14 cellular contexts compared by ENCODE assay signal in genomic region chr19:7981661-7982060, GRCh38. TPM values are rescaled to one million over a fixed set of nuclear protein-coding genes. Genes with fewer than 3 reads are reported as not detected.
A peak's percentile ranks its signal among the peaks of the same experiment; 100 is the strongest.
DNase-seq lines count a peak whose midpoint lies in the region; ATAC-seq, FAIRE-seq and TF ChIP-seq lines count a peak whose summit lies in the region.
"Had no signal": no experiment of that assay in that cellular context is flagged by ENCODE, and none has a peak within 500 bp of the region (broad histone marks: within the 10 kb centered on the region; RNA-seq: fewer than 3 reads in every experiment).

No MANE protein-coding gene starts in this region.

- DNase-seq in RWPE1 (ENCODE audit: low spot score) (no peak), H1 (ENCODE audit: low read depth in 1 of 2, low spot score in 2 of 2) (no peak), HepG2 (ENCODE audit: low spot score) (no peak), spleen (peak; percentile 46), cerebellar cortex (ENCODE audit: low spot score) (no peak), SIG-M5 (lab: John Stamatoyannopoulos, UW) (no peak), colonic mucosa (no peak)
- DNase-seq: GDM1, KBM-7, NCI-H1436 treated with DMSO at 0.1 percent for 48 hours, NCI-H2081 had no signal

- no peak overlapping the region for H3K4ac ChIP-seq in H1 (replicated peaks; ENCODE audit: insufficient read length, low read depth, low read length)

- H3K18ac ChIP-seq in H1 (ENCODE audit: extremely low read depth, low read length), result no peak overlapping the region

- no peak for TF ChIP-seq POLR2A in H1 (IDR thresholded peaks at IDR 0.05; ENCODE audit: control extremely low read depth in 1 of 2, low read depth in 2 of 2, low read length in 2 of 2)
- no peak for TF ChIP-seq POLR2A in HepG2 (IDR thresholded peaks at IDR 0.05; ENCODE audit: insufficient read depth in 1 of 2, low read depth in 2 of 2, low read length in 2 of 2)
- TF ChIP-seq POLR2A in spleen (IDR thresholded peaks at IDR 0.05), result no peak

- H3K4me2 ChIP-seq in H1 (ENCODE audit: insufficient read depth in 1 of 2, low read depth in 2 of 2, low read length in 2 of 2), result no peak overlapping the region
- no peak overlapping the region for H3K4me2 ChIP-seq in HepG2 (ENCODE audit: low read depth, low read length)
- H3K4me2 ChIP-seq: GM23338 had no signal

- BruUV-seq in HepG2 (replicated peaks; lab: Mats Ljungman, UMichigan), result no TSS peak

- CTCF ChIA-PET in RWPE1 (lab: Yijun Ruan, JAX), result no interaction called here
- CTCF ChIA-PET in H1 (lab: Charles Lee; ENCODE audit: partially characterized antibody), result interaction anchor here (0.7 to 1.0 kb wide), 2 partner anchors 14 to 21 kb away, joined by 3 read pairs; no protein-coding TSS in a partner anchor
- CTCF ChIA-PET in HepG2 (lab: Yijun Ruan, JAX; ENCODE audit: low intra/inter-chr PET ratio, low total read pairs), result no interaction called here

- no peak overlapping the region for H2BK5ac ChIP-seq in H1 (ENCODE audit: low read depth, low read length)

- no peak overlapping the region for H2BK15ac ChIP-seq in H1 (ENCODE audit: low read length)

- POLR2A ChIA-PET in RWPE1 (lab: Yijun Ruan, JAX; ENCODE audit: low non-redundant PET), result no interaction called here
- POLR2A ChIA-PET in H1 (lab: Charles Lee; ENCODE audit: partially characterized antibody), result interaction anchor here (0.6 to 0.7 kb wide), 2 partner anchors 11 to 284 kb away, joined by 3 read pairs; no protein-coding TSS in a partner anchor
- POLR2A ChIA-PET in HepG2 (lab: Yijun Ruan, JAX), result no interaction called here

- H3K79me2 ChIP-seq in H1 (ENCODE audit: control insufficient read depth in 1 of 2, insufficient read depth in 2 of 2, low read length in 2 of 2) (peaks cover 0 to 34% of the 10 kb centered on the region in 2 experiments; a peak in 2 of 4 replicates), HepG2 (ENCODE audit: insufficient read depth, low read length) (peaks cover 4% of the 10 kb centered on the region)

- TF ChIP-seq CTCF in RWPE1 (conservative IDR thresholded peaks at IDR 0.05; ENCODE audit: low read depth) (no peak), H1 (IDR thresholded peaks at IDR 0.05; ENCODE audit: control extremely low read depth in 1 of 3, insufficient read depth in 1 of 3, low read depth in 1 of 3, low read length in 3 of 3) (no peak), HepG2 (CRISPR knock-in tag; IDR thresholded peaks at IDR 0.05) (no peak), spleen (IDR thresholded peaks at IDR 0.05 in 8 of 11, conservative IDR thresholded peaks at IDR 0.05 in 3 of 11) (no peak), colonic mucosa (IDR thresholded peaks at IDR 0.05) (no peak)

- H3K9ac ChIP-seq in H1 (replicated peaks in 1 of 4; ENCODE audit: extremely low read depth in 1 of 4, low read depth in 3 of 4, low read length in 3 of 4), result no peak overlapping the region
- H3K9ac ChIP-seq in HepG2 (ENCODE audit: insufficient read depth, low read depth, low read length), result no peak overlapping the region
- H3K9ac ChIP-seq in colonic mucosa (ENCODE audit: low read depth in 2 of 2, low read length in 2 of 2), result no peak overlapping the region

- FAIRE-seq in H1 (lab: Jason Lieb, UNC) (no peak), HepG2 (lab: Jason Lieb, UNC) (no peak)
- FAIRE-seq: GM12891, GM18507 had no signal

- H4K5ac ChIP-seq in H1 (ENCODE audit: insufficient read length, low read depth, low read length), result no peak overlapping the region

- H4K20me1 ChIP-seq in H1 (replicated peaks in 1 of 2; ENCODE audit: control insufficient read depth in 1 of 2, insufficient read depth in 2 of 2, low read length in 2 of 2), result peaks cover 41 to 61% of the 10 kb centered on the region in 2 experiments
- peaks cover 8% of the 10 kb centered on the region; the same call in 1 of the 2 replicates for H4K20me1 ChIP-seq in HepG2 (ENCODE audit: insufficient read depth, low read length)

- TF ChIP-seq RAD21 in H1 (IDR thresholded peaks at IDR 0.05 in 1 of 2, conservative IDR thresholded peaks at IDR 0.05 in 1 of 2; ENCODE audit: low read depth in 2 of 2, low read length in 2 of 2), result no peak
- TF ChIP-seq RAD21 in HepG2 (CRISPR knock-in tag; IDR thresholded peaks at IDR 0.05), result no peak

- in situ Hi-C loops in HepG2 (cut with HindIII; ENCODE audit: extremely low pct_ligation_motif_present, low pct_unique_long_range_greater_than_20kb), result no loop called here

- H3K27ac ChIP-seq in RWPE1 (peak overlapping the region; percentile 100), H1 (ENCODE audit: low read depth, low read length) (no peak overlapping the region), HepG2 (ENCODE audit: extremely low read length, insufficient read depth, low read length) (no peak overlapping the region), spleen (peak overlapping the region; percentile 14 to 86 (median 78)), colonic mucosa (no peak overlapping the region)

- no peak overlapping the region for H3K56ac ChIP-seq in H1 (replicated peaks; ENCODE audit: insufficient read length, low read depth, low read length)

- H3K9me3 ChIP-seq in H1 (ENCODE audit: insufficient read depth in 2 of 2, low read depth in 1 of 2, low read length in 1 of 2) (no peaks in the 10 kb centered on the region), HepG2 (ENCODE audit: low read length) (no peaks in the 10 kb centered on the region), spleen (no peaks in the 10 kb centered on the region), colonic mucosa (no peaks in the 10 kb centered on the region)

- no peak overlapping the region for H2AK5ac ChIP-seq in H1 (ENCODE audit: low read depth, low read length)

- no peak for TF ChIP-seq EP300 in H1 (IDR thresholded peaks at IDR 0.05; ENCODE audit: borderline replicate concordance in 1 of 2, low read depth in 2 of 2, low read length in 2 of 2)
- TF ChIP-seq EP300 in HepG2 (IDR thresholded peaks at IDR 0.05; ENCODE audit: low read depth in 2 of 2, low read length in 2 of 2), result no peak
- no peak for TF ChIP-seq EP300 in HepG2 (CRISPR knock-in tag; IDR thresholded peaks at IDR 0.05; ENCODE audit: borderline replicate concordance)

- H3K4me1 ChIP-seq in H1 (replicated peaks in 1 of 4; ENCODE audit: control insufficient read depth in 3 of 4, insufficient read depth in 4 of 4, low read length in 3 of 4) (no peaks in the 10 kb centered on the region), HepG2 (ENCODE audit: insufficient read depth, low read length) (no peaks in the 10 kb centered on the region), spleen (peaks cover 0 to 44% (median 24%) of the 10 kb centered on the region in 6 donors), colonic mucosa (no peaks in the 10 kb centered on the region)

- H4K8ac ChIP-seq in H1 (ENCODE audit: extremely low read depth, insufficient read depth, low read length), result peak overlapping the region; percentile 53

- H2BK120ac ChIP-seq in H1 (replicated peaks; ENCODE audit: low read depth, low read length), result no peak overlapping the region

- H3K23ac ChIP-seq in H1 (ENCODE audit: insufficient read length), result no peak overlapping the region

- peaks cover 32% of the 10 kb centered on the region for H3K79me1 ChIP-seq in H1 (ENCODE audit: low read depth, low read length)

- no peaks in the 10 kb centered on the region for H3K27me3 ChIP-seq in H1 (replicated peaks in 1 of 4; ENCODE audit: control insufficient read depth in 3 of 4, extremely low read depth in 1 of 4, insufficient read depth in 3 of 4, low read length in 3 of 4)
- H3K27me3 ChIP-seq in HepG2 (ENCODE audit: control insufficient read depth in 1 of 2, insufficient read depth in 2 of 2, low read length in 2 of 2), result no peaks in the 10 kb centered on the region
- H3K27me3 ChIP-seq in spleen (replicated peaks in 1 of 7), result no peaks in the 10 kb centered on the region
- no peaks in the 10 kb centered on the region for H3K27me3 ChIP-seq in colonic mucosa

- no peak for ATAC-seq in HepG2
- ATAC-seq: GM23338 had no signal

- peaks cover 22 to 81% (median 54%) of the 10 kb centered on the region in 4 experiments for H3K36me3 ChIP-seq in H1 (ENCODE audit: control insufficient read depth in 2 of 4, insufficient read depth in 4 of 4, low read length in 3 of 4)
- H3K36me3 ChIP-seq in HepG2 (replicated peaks in 1 of 2; ENCODE audit: control insufficient read depth in 1 of 2, insufficient read depth in 2 of 2, low read length in 2 of 2), result peaks cover 46 to 93% of the 10 kb centered on the region in 2 experiments
- peaks cover 4 to 100% (median 64%) of the 10 kb centered on the region in 6 donors for H3K36me3 ChIP-seq in spleen
- H3K36me3 ChIP-seq in colonic mucosa, result peaks cover 5% of the 10 kb centered on the region

- no peak overlapping the region for H2AFZ ChIP-seq in H1 (ENCODE audit: low read length)
- H2AFZ ChIP-seq in HepG2 (ENCODE audit: low read length), result no peak overlapping the region
- H2AFZ ChIP-seq: GM23338 had no signal

- WGBS in H1 (ENCODE audit: extremely low coverage in 1 of 2, insufficient coverage in 1 of 2, insufficient read length in 1 of 2, insufficient replicate concordance in 2 of 2, low coverage in 1 of 2, low lambda C conversion rate in 2 of 2, missing lambda C conversion rate in 1 of 2), 2 experiments, result 97% methylated on average over 7 of the region's 7 CpGs; no CpG with 5 or more reads in 1 of the 2 experiments
- WGBS in HepG2 (ENCODE audit: low lambda C conversion rate), result 97% methylated on average over 7 of the region's 7 CpGs
- WGBS in spleen, 5 donors, result 91 to 95% (median 94%) methylated on average over 7 of the region's 7 CpGs

- H3K14ac ChIP-seq in H1 (ENCODE audit: insufficient read length), result no peak overlapping the region

- no peak overlapping the region for H2BK12ac ChIP-seq in H1 (ENCODE audit: low read depth, low read length)

- H3K4me3 ChIP-seq in H1 (ENCODE audit: extremely low read depth in 1 of 4, insufficient read depth in 2 of 4, low read depth in 3 of 4, low read length in 4 of 4) (no peak overlapping the region), HepG2 (replicated peaks in 1 of 3; ENCODE audit: insufficient read depth in 1 of 3, low read depth in 2 of 3, low read length in 3 of 3) (no peak overlapping the region), spleen (no peak overlapping the region), colonic mucosa (no peak overlapping the region)
- H3K4me3 ChIP-seq: GM23338 had no signal

- no peak overlapping the region for H4K91ac ChIP-seq in H1 (replicated peaks; ENCODE audit: insufficient read length, low read length)

- intact Hi-C loops in HepG2 (cut with micrococcal nuclease; ENCODE audit: unreplicated experiment) (no loop called here), spleen (cut with DNase I; ENCODE audit: low total_unique reads) (no loop called here), colonic mucosa (cut with DNase I) (no loop called here)

- H2BK20ac ChIP-seq in H1 (ENCODE audit: low read length), result no peak overlapping the region

- H3K23me2 ChIP-seq in H1 (ENCODE audit: low read depth, low read length), result no peaks in the 10 kb centered on the region

RNA-seq across cellular contexts. Expression of gene ELAVL1, which starts 23.8 kb away (rescaled TPM):
- total RNA-seq in H1 (2021; fragmentation: NEBNext Ultra II Directional; extraction: Animal tissue kit (Norgen Biotek cat#: 25700)), result 163 and 167 TPM in 2 replicates
- polyA plus RNA-seq in H1 (2011; rRNA removed), result 56.7 and 65.2 TPM in 2 replicates
- 74.2 TPM for polyA plus RNA-seq in H1 (2011; cell fraction: cytosol; rRNA removed)
- 70.1 TPM for polyA plus RNA-seq in H1 (2011; cell fraction: nucleus; rRNA removed)
- polyA plus RNA-seq in H1 (2012, experiment 1 of 2), result 111 to 115 TPM (median 113 TPM) in 4 replicates
- 69.3 TPM for polyA plus RNA-seq in H1 (2012, experiment 2 of 2)
- polyA plus RNA-seq in H1 (2013, experiment 1 of 2), result 71.2 TPM
- polyA plus RNA-seq in H1 (2013, experiment 2 of 2), result 73.0 TPM
- 85.2 and 94.8 TPM in 2 replicates for polyA minus RNA-seq in H1 (2011; rRNA and poly(A)+ RNA removed)
- polyA minus RNA-seq in H1 (2011; cell fraction: cytosol; rRNA and poly(A)+ RNA removed), result 70.8 TPM
- 18.9 TPM for polyA minus RNA-seq in H1 (2011; cell fraction: nucleus; rRNA and poly(A)+ RNA removed)
- total RNA-seq in HepG2 (2016; rRNA removed; fragmentation: Illumina TruSeq; extraction: Trizol), result 38.4 and 58.2 TPM in 2 replicates
- total RNA-seq in HepG2 (2016; cell fraction: cytosol; rRNA removed; fragmentation: Illumina TruSeq; extraction: Trizol; ENCODE audit: low read depth), result 8.6 and 10.0 TPM in 2 replicates
- total RNA-seq in HepG2 (2016; cell fraction: insoluble cytoplasmic fraction; rRNA removed; fragmentation: Illumina TruSeq; extraction: Trizol), result 41.2 and 51.9 TPM in 2 replicates
- total RNA-seq in HepG2 (2016; cell fraction: membrane; rRNA removed; fragmentation: Illumina TruSeq; extraction: Trizol), result 24.1 and 24.3 TPM in 2 replicates
- 22.6 and 27.5 TPM in 2 replicates for total RNA-seq in HepG2 (2016; cell fraction: nucleus; rRNA removed; fragmentation: Illumina TruSeq; extraction: Trizol)
- 25.6 and 27.9 TPM in 2 replicates for polyA plus RNA-seq in HepG2 (2011; rRNA removed)
- 35.9 and 37.1 TPM in 2 replicates for polyA plus RNA-seq in HepG2 (2011; cell fraction: cytosol; rRNA removed)
- polyA plus RNA-seq in HepG2 (2011; cell fraction: nucleus; rRNA removed), result 16.7 and 17.2 TPM in 2 replicates
- 37.6 and 45.7 TPM in 2 replicates for polyA plus RNA-seq in HepG2 (2012)
- polyA plus RNA-seq in HepG2 (2016; cell fraction: cytosol; fragmentation: Illumina TruSeq; extraction: Trizol; ENCODE audit: low read depth), result 16.8 and 20.9 TPM in 2 replicates
- 86.4 and 99.7 TPM in 2 replicates for polyA plus RNA-seq in HepG2 (2016; cell fraction: insoluble cytoplasmic fraction; fragmentation: Illumina TruSeq; extraction: Trizol; ENCODE audit: low read depth)
- polyA plus RNA-seq in HepG2 (2016; cell fraction: membrane; fragmentation: Illumina TruSeq; extraction: Trizol; ENCODE audit: low read depth), result 22.9 and 27.5 TPM in 2 replicates
- 51.0 and 52.2 TPM in 2 replicates for polyA plus RNA-seq in HepG2 (2016; cell fraction: nucleus; fragmentation: Illumina TruSeq; extraction: Trizol; ENCODE audit: insufficient read depth, low read depth)
- 35.9 and 54.6 TPM in 2 replicates for polyA minus RNA-seq in HepG2 (2011; rRNA and poly(A)+ RNA removed; ENCODE audit: low replicate concordance)
- 26.8 and 28.9 TPM in 2 replicates for polyA minus RNA-seq in HepG2 (2011; cell fraction: cytosol; rRNA and poly(A)+ RNA removed)
- 7.3 and 10.2 TPM in 2 replicates for polyA minus RNA-seq in HepG2 (2011; cell fraction: nucleus; rRNA and poly(A)+ RNA removed)
- total RNA-seq in spleen, result 10 to 100 TPM; 28.2 to 66.7 (median 52.9) TPM
- 10 to 100 TPM; 13.5 to 21.2 (median 18.9) TPM for polyA plus RNA-seq in spleen
- total RNA-seq in colonic mucosa, result 100 to 1,000 TPM in 1 of 2 donors, 10 to 100 TPM in 1; 65.8 to 116 TPM

RNA-seq across cellular contexts. Expression of gene TIMM44, which starts 38.2 kb away (rescaled TPM):
- 123 and 131 TPM in 2 replicates for total RNA-seq in H1 (2021; fragmentation: NEBNext Ultra II Directional; extraction: Animal tissue kit (Norgen Biotek cat#: 25700))
- polyA plus RNA-seq in H1 (2011; rRNA removed) (150 and 182 TPM in 2 replicates), HepG2 (2011; rRNA removed) (42.9 and 49.4 TPM in 2 replicates), spleen (10 to 100 TPM; 37.4 to 67.3 (median 66.0) TPM)
- 146 TPM for polyA plus RNA-seq in H1 (2011; cell fraction: cytosol; rRNA removed)
- polyA plus RNA-seq in H1 (2011; cell fraction: nucleus; rRNA removed), result 233 TPM
- polyA plus RNA-seq in H1 (2012, experiment 1 of 2), result 104 to 111 TPM (median 110 TPM) in 4 replicates
- polyA plus RNA-seq in H1 (2012, experiment 2 of 2), result 96.8 TPM
- 82.6 TPM for polyA plus RNA-seq in H1 (2013, experiment 1 of 2)
- 83.2 TPM for polyA plus RNA-seq in H1 (2013, experiment 2 of 2)
- 39.9 and 48.1 TPM in 2 replicates for polyA minus RNA-seq in H1 (2011; rRNA and poly(A)+ RNA removed)
- 68.8 TPM for polyA minus RNA-seq in H1 (2011; cell fraction: cytosol; rRNA and poly(A)+ RNA removed)
- 56.9 TPM for polyA minus RNA-seq in H1 (2011; cell fraction: nucleus; rRNA and poly(A)+ RNA removed)
- total RNA-seq in HepG2 (2016; rRNA removed; fragmentation: Illumina TruSeq; extraction: Trizol) (71.5 and 72.6 TPM in 2 replicates), spleen (10 to 100 TPM; 33.2 to 94.9 (median 63.5) TPM), colonic mucosa (100 to 1,000 TPM in 1 of 2 donors, 10 to 100 TPM in 1; 50.8 to 118 TPM)
- total RNA-seq in HepG2 (2016; cell fraction: cytosol; rRNA removed; fragmentation: Illumina TruSeq; extraction: Trizol; ENCODE audit: low read depth), result 23.8 and 25.0 TPM in 2 replicates
- 59.2 and 70.8 TPM in 2 replicates for total RNA-seq in HepG2 (2016; cell fraction: insoluble cytoplasmic fraction; rRNA removed; fragmentation: Illumina TruSeq; extraction: Trizol)
- total RNA-seq in HepG2 (2016; cell fraction: membrane; rRNA removed; fragmentation: Illumina TruSeq; extraction: Trizol), result 31.0 and 35.7 TPM in 2 replicates
- 41.7 and 54.7 TPM in 2 replicates for total RNA-seq in HepG2 (2016; cell fraction: nucleus; rRNA removed; fragmentation: Illumina TruSeq; extraction: Trizol)
- polyA plus RNA-seq in HepG2 (2011; cell fraction: cytosol; rRNA removed), result 40.3 and 70.3 TPM in 2 replicates
- polyA plus RNA-seq in HepG2 (2011; cell fraction: nucleus; rRNA removed), result 178 and 215 TPM in 2 replicates
- polyA plus RNA-seq in HepG2 (2012), result 41.7 and 52.2 TPM in 2 replicates
- polyA plus RNA-seq in HepG2 (2016; cell fraction: cytosol; fragmentation: Illumina TruSeq; extraction: Trizol; ENCODE audit: low read depth), result 15.4 and 19.2 TPM in 2 replicates
- polyA plus RNA-seq in HepG2 (2016; cell fraction: insoluble cytoplasmic fraction; fragmentation: Illumina TruSeq; extraction: Trizol; ENCODE audit: low read depth), result 61.4 and 63.3 TPM in 2 replicates
- polyA plus RNA-seq in HepG2 (2016; cell fraction: membrane; fragmentation: Illumina TruSeq; extraction: Trizol; ENCODE audit: low read depth), result 24.0 and 26.3 TPM in 2 replicates
- 95.7 and 103 TPM in 2 replicates for polyA plus RNA-seq in HepG2 (2016; cell fraction: nucleus; fragmentation: Illumina TruSeq; extraction: Trizol; ENCODE audit: insufficient read depth, low read depth)
- 45.9 and 52.0 TPM in 2 replicates for polyA minus RNA-seq in HepG2 (2011; rRNA and poly(A)+ RNA removed; ENCODE audit: low replicate concordance)
- polyA minus RNA-seq in HepG2 (2011; cell fraction: cytosol; rRNA and poly(A)+ RNA removed), result 25.5 and 34.2 TPM in 2 replicates
- 41.6 and 45.6 TPM in 2 replicates for polyA minus RNA-seq in HepG2 (2011; cell fraction: nucleus; rRNA and poly(A)+ RNA removed)

RNA-seq across cellular contexts. Expression of gene CTXN1, which starts 55.7 kb away (rescaled TPM):
- total RNA-seq in H1 (2021; fragmentation: NEBNext Ultra II Directional; extraction: Animal tissue kit (Norgen Biotek cat#: 25700)), result 58.0 and 64.5 TPM in 2 replicates
- 16.4 and 39.1 TPM in 2 replicates for polyA plus RNA-seq in H1 (2011; rRNA removed)
- 15.2 TPM for polyA plus RNA-seq in H1 (2011; cell fraction: cytosol; rRNA removed)
- polyA plus RNA-seq in H1 (2011; cell fraction: nucleus; rRNA removed), result 29.7 TPM
- polyA plus RNA-seq in H1 (2012, experiment 1 of 2), result 13.0 to 35.0 TPM (median 34.2 TPM) in 4 replicates
- 25.9 TPM for polyA plus RNA-seq in H1 (2012, experiment 2 of 2)
- polyA plus RNA-seq in H1 (2013, experiment 1 of 2), result 44.9 TPM
- 51.0 TPM for polyA plus RNA-seq in H1 (2013, experiment 2 of 2)
- 0.54 and 1.6 TPM in 2 replicates for polyA minus RNA-seq in H1 (2011; rRNA and poly(A)+ RNA removed)
- polyA minus RNA-seq in H1 (2011; cell fraction: cytosol; rRNA and poly(A)+ RNA removed), result 38.1 TPM
- 17.8 TPM for polyA minus RNA-seq in H1 (2011; cell fraction: nucleus; rRNA and poly(A)+ RNA removed)
- 0.11 and 0.36 TPM in 2 replicates for total RNA-seq in HepG2 (2016; rRNA removed; fragmentation: Illumina TruSeq; extraction: Trizol)
- 0.35 and 0.71 TPM in 2 replicates for total RNA-seq in HepG2 (2016; cell fraction: cytosol; rRNA removed; fragmentation: Illumina TruSeq; extraction: Trizol; ENCODE audit: low read depth)
- 0.15 and 0.26 TPM in 2 replicates for total RNA-seq in HepG2 (2016; cell fraction: insoluble cytoplasmic fraction; rRNA removed; fragmentation: Illumina TruSeq; extraction: Trizol)
- 0.71 and 0.83 TPM in 2 replicates for total RNA-seq in HepG2 (2016; cell fraction: membrane; rRNA removed; fragmentation: Illumina TruSeq; extraction: Trizol)
- total RNA-seq in HepG2 (2016; cell fraction: nucleus; rRNA removed; fragmentation: Illumina TruSeq; extraction: Trizol), result not detected in 2 replicates
- 0.12 TPM in 1 of 2 replicates, not detected in the other for polyA plus RNA-seq in HepG2 (2011; rRNA removed)
- 0.09 and 0.27 TPM in 2 replicates for polyA plus RNA-seq in HepG2 (2011; cell fraction: cytosol; rRNA removed)
- polyA plus RNA-seq in HepG2 (2011; cell fraction: nucleus; rRNA removed), result 0.13 and 0.17 TPM in 2 replicates
- polyA plus RNA-seq in HepG2 (2012), result not detected in 2 replicates
- polyA plus RNA-seq in HepG2 (2016; cell fraction: cytosol; fragmentation: Illumina TruSeq; extraction: Trizol; ENCODE audit: low read depth), result 4.0 and 4.4 TPM in 2 replicates
- polyA plus RNA-seq in HepG2 (2016; cell fraction: insoluble cytoplasmic fraction; fragmentation: Illumina TruSeq; extraction: Trizol; ENCODE audit: low read depth), result 1.2 and 1.6 TPM in 2 replicates
- 3.9 and 4.4 TPM in 2 replicates for polyA plus RNA-seq in HepG2 (2016; cell fraction: membrane; fragmentation: Illumina TruSeq; extraction: Trizol; ENCODE audit: low read depth)
- 0.75 and 1.4 TPM in 2 replicates for polyA plus RNA-seq in HepG2 (2016; cell fraction: nucleus; fragmentation: Illumina TruSeq; extraction: Trizol; ENCODE audit: insufficient read depth, low read depth)
- 0.12 and 1.4 TPM in 2 replicates for polyA minus RNA-seq in HepG2 (2011; rRNA and poly(A)+ RNA removed; ENCODE audit: low replicate concordance)
- 0.62 TPM in 1 of 2 replicates, not detected in the other for polyA minus RNA-seq in HepG2 (2011; cell fraction: cytosol; rRNA and poly(A)+ RNA removed)
- 0.39 TPM in 1 of 2 replicates, not detected in the other for polyA minus RNA-seq in HepG2 (2011; cell fraction: nucleus; rRNA and poly(A)+ RNA removed)
- 1 to 10 TPM; 1.2 to 4.4 (median 2.1) TPM for total RNA-seq in spleen
- under 1 TPM; 0.11 to 0.96 (median 0.64) TPM for polyA plus RNA-seq in spleen
- total RNA-seq in colonic mucosa, result 1 to 10 TPM; 1.5 to 4.4 TPM

Comparison
In these comparisons a context has a peak if more than half of its experiments do, and no peak if none do; other contexts are left out.
1. H3K27ac ChIP-seq: peak in RWPE1 (single experiment) and spleen (8 of 8); none in H1 (single experiment), HepG2 (single experiment) and colonic mucosa (single experiment).
2. RNA of gene CTXN1, which starts 55.7 kb away (total RNA-seq): 58.0 to 64.5 TPM in H1; 1.5 to 4.4 TPM in colonic mucosa, 1.2 to 4.4 TPM in spleen and 0.11 to 0.83 TPM in HepG2; every median in the first group is over 10 times any median in the second.